ENCODE assay signal across 17 cellular contexts in the genomic region with DNA sequence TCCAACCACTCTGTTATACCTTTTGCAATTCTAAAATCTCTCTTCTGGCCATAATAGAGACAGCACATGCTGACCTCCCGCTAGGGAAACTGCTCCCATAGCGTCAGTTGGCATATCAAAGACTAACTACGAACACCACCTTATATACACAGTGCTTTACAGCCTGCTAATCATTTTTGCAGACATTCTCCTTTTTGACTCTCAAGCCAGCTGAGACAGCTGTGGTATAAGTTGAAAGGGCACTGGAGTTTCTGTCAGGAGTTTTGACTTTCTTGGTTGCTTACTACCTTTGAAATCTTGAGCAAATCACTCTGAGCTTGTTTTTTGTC.
DNase-seq lines count a peak whose midpoint lies in the region; ATAC-seq, FAIRE-seq and TF ChIP-seq lines count a peak whose summit lies in the region.
"Had no signal": no experiment of that assay in that cellular context is flagged by ENCODE, and none has a peak within 500 bp of the region (broad histone marks: within the 10 kb centered on the region; RNA-seq: fewer than 3 reads in every experiment).

No MANE protein-coding gene starts in this region.

- ATAC-seq in GM21723 (IDR thresholded peaks at IDR 0.05; ENCODE audit: unreplicated experiment): peak; percentile 38
- peak; percentile 29 for ATAC-seq in HG03354 (IDR thresholded peaks at IDR 0.05; ENCODE audit: poor library complexity, severe bottlenecking, unreplicated experiment)
- no peak for ATAC-seq in K562
- ATAC-seq in HG02763 (IDR thresholded peaks at IDR 0.05; ENCODE audit: unreplicated experiment): no peak
- no peak for ATAC-seq in pancreas
- ATAC-seq: Right ventricle myocardium inferior had no signal

- H3K36me3 ChIP-seq in K562 (ENCODE audit: control insufficient read depth, insufficient read depth, low read length) (no peaks in the 10 kb centered on the region), pancreas (no peaks in the 10 kb centered on the region)
- H3K36me3 ChIP-seq: ovary, thyroid gland had no signal

- no TSS peak for BruUV-seq in K562 (replicated peaks; lab: Mats Ljungman, UMichigan)

- peaks cover 6 to 22% of the 10 kb centered on the region in 2 experiments; a peak in 3 of 5 replicates for H3K27me3 ChIP-seq in K562 (ENCODE audit: control insufficient read depth in 2 of 2, insufficient read depth in 2 of 2, low read length in 2 of 2)
- H3K27me3 ChIP-seq in pancreas: peaks cover 0 to 4% (median 0%) of the 10 kb centered on the region in 4 donors
- H3K27me3 ChIP-seq: ovary, thyroid gland had no signal

- POLR2A ChIA-PET in K562 (lab: Yijun Ruan, JAX): no interaction called here

- no peaks in the 10 kb centered on the region; a peak in 1 of 5 replicates for H3K4me1 ChIP-seq in K562 (replicated peaks in 1 of 2; ENCODE audit: control insufficient read depth in 2 of 2, insufficient read depth in 2 of 2, low read length in 2 of 2)
- no peaks in the 10 kb centered on the region for H3K4me1 ChIP-seq in pancreas
- H3K4me1 ChIP-seq: thyroid gland had no signal

- no peak for TF ChIP-seq POLR2A in K562 (conservative IDR thresholded peaks at IDR 0.05)

- H3K9me3 ChIP-seq in K562 (replicated peaks; ENCODE audit: control insufficient read depth, insufficient read depth, low read depth, low read length) (no peaks in the 10 kb centered on the region), pancreas (no peaks in the 10 kb centered on the region)
- H3K9me3 ChIP-seq: ovary, thyroid gland had no signal

- no peak overlapping the region for H3K9ac ChIP-seq in K562 (ENCODE audit: insufficient read depth in 1 of 2, low read depth in 2 of 2, low read length in 2 of 2)

- no peak for FAIRE-seq in K562 (lab: Jason Lieb, UNC)
- FAIRE-seq in pancreas (lab: Jason Lieb, UNC): no peak

- peaks cover 4% of the 10 kb centered on the region for H3K27me3 Mint-ChIP-seq in T-helper 1 cell treated with Interleukin-12 subunit alpha and Interleukin-12 subunit beta and Interleukin-4 antibody, amounts not matched to agents 30 μg/mL and 1 μg/mL, for 36 hours (ENCODE audit: low read depth)

- TF ChIP-seq CTCF in K562 (IDR thresholded peaks at IDR 0.05 in 2 of 3, conservative IDR thresholded peaks at IDR 0.05 in 1 of 3; ENCODE audit: insufficient read depth in 2 of 3, low read depth in 1 of 3, low read length in 3 of 3): no peak
- TF ChIP-seq CTCF in pancreas (IDR thresholded peaks at IDR 0.05): no peak

- DNase-seq in T-helper 1 cell: no peak
- no peak for DNase-seq in K562 (ENCODE audit: extremely low read depth in 1 of 4, low spot score in 3 of 4)
- no peak for DNase-seq in pancreas
- DNase-seq in NCI-H524 treated with DMSO at 0.1 percent for 48 hours (lab: John Stamatoyannopoulos, UW): no peak
- DNase-seq: 8988T, COR-L47, dorsolateral prefrontal cortex, NCI-H1436 treated with DMSO at 0.1 percent for 48 hours, ovary, thyroid gland had no signal

- H3K79me2 ChIP-seq in K562 (ENCODE audit: control insufficient read depth, insufficient read depth, low read length): no peaks in the 10 kb centered on the region

- H4K20me1 ChIP-seq in K562 (replicated peaks; ENCODE audit: control insufficient read depth, insufficient read depth, low read length): no peaks in the 10 kb centered on the region

- peak overlapping the region; percentile 43 for H3K27ac Mint-ChIP-seq in T-helper 1 cell treated with Interleukin-12 subunit alpha and Interleukin-12 subunit beta and Interleukin-4 antibody, amounts not matched to agents 30 μg/mL and 1 μg/mL, for 36 hours
- H3K27ac Mint-ChIP-seq: mesothelial cell of epicardium had no signal

- TF ChIP-seq RAD21 in K562 (CRISPR knock-in tag; conservative IDR thresholded peaks at IDR 0.05 in 1 of 2, IDR thresholded peaks at IDR 0.05 in 1 of 2): no peak

- H3K4me3 ChIP-seq in K562 (no peak overlapping the region), pancreas (no peak overlapping the region)
- H3K4me3 ChIP-seq: dorsolateral prefrontal cortex, ovary, thyroid gland had no signal

- intact Hi-C loops in K562 (cut with micrococcal nuclease) (no loop called here), pancreas (cut with DNase I) (no loop called here)

- H3K4me3 Mint-ChIP-seq in T-helper 1 cell treated with Interleukin-12 subunit alpha and Interleukin-12 subunit beta and Interleukin-4 antibody, amounts not matched to agents 30 μg/mL and 1 μg/mL, for 36 hours: no peak overlapping the region
- H3K4me3 Mint-ChIP-seq: activated T-helper 1 cell treated with anti-CD3 and anti-CD28 coated beads, Interleukin-12 subunit alpha, Interleukin-12 subunit beta, Interleukin-2, Interleukin-4 antibody, amounts not matched to agents 30 ng/mL and 10 ng/mL and 1 ng/mL, durations not matched to agents 14 hours and 24 hours and 36 hours; mesothelial cell of epicardium had no signal

- H3K4me2 ChIP-seq in K562 (ENCODE audit: insufficient read depth, low read length): no peak overlapping the region

- TF ChIP-seq EP300 in K562 (IDR thresholded peaks at IDR 0.05; ENCODE audit: low read length): no peak

- peaks cover 16% of the 10 kb centered on the region for H3K4me1 Mint-ChIP-seq in T-helper 1 cell treated with Interleukin-12 subunit alpha and Interleukin-12 subunit beta and Interleukin-4 antibody, amounts not matched to agents 30 μg/mL and 1 μg/mL, for 36 hours (ENCODE audit: low read depth)

- H3K27ac ChIP-seq in K562 (ENCODE audit: extremely low read depth, low read depth, low read length): no peak overlapping the region
- no peak overlapping the region for H3K27ac ChIP-seq in pancreas
- H3K27ac ChIP-seq: ovary, thyroid gland had no signal

- CTCF ChIA-PET in K562 (lab: Yijun Ruan, JAX; ENCODE audit: low intra/inter-chr PET ratio): no interaction called here

- 7% methylated on average over 3 of the region's 3 CpGs for WGBS in K562 (ENCODE audit: insufficient coverage, low coverage, missing lambda C conversion rate)
- 73 to 81% methylated on average over 3 of the region's 3 CpGs for WGBS in pancreas, 2 donors

- no peaks in the 10 kb centered on the region for H3K9me1 ChIP-seq in K562 (ENCODE audit: control insufficient read depth, insufficient read depth, low read length)

- peaks cover 1% of the 10 kb centered on the region for H3K36me3 Mint-ChIP-seq in T-helper 1 cell treated with Interleukin-12 subunit alpha and Interleukin-12 subunit beta and Interleukin-4 antibody, amounts not matched to agents 30 μg/mL and 1 μg/mL, for 36 hours (ENCODE audit: low read depth)

- peaks cover 5% of the 10 kb centered on the region for H3K9me3 Mint-ChIP-seq in T-helper 1 cell treated with Interleukin-12 subunit alpha and Interleukin-12 subunit beta and Interleukin-4 antibody, amounts not matched to agents 30 μg/mL and 1 μg/mL, for 36 hours

- H2AFZ ChIP-seq in K562 (ENCODE audit: low read depth, low read length): no peak overlapping the region

- in situ Hi-C loops in K562 (cut with MboI): no loop called here

TF ChIP-seq in K562, 482 proteins besides CTCF, POLR2A, EP300 and RAD21:
- TF ChIP-seq CEBPG (CRISPR knock-in tag; IDR thresholded peaks at IDR 0.05): no peak
- peak in 1 of 2 experiments; percentile 54; a peak in 2 of 4 replicates for TF ChIP-seq CEBPG (tag; conservative IDR thresholded peaks at IDR 0.05 in 1 of 2, IDR thresholded peaks at IDR 0.05 in 1 of 2)
- no peak for TF ChIP-seq NR2C2 (CRISPR knock-in tag; IDR thresholded peaks at IDR 0.05)
- TF ChIP-seq NR2C2 (tag; IDR thresholded peaks at IDR 0.05): peak; percentile 38; the same call in 1 of the 2 replicates
- TF ChIP-seq U2AF1 (optimal IDR thresholded peaks at IDR 0.05; ENCODE audit: low read depth, low read length): no peak
- TF ChIP-seq ZNF589 (CRISPR knock-in tag; IDR thresholded peaks at IDR 0.05; ENCODE audit: low read depth): peak; percentile 20; the same call in 1 of the 2 replicates
- TF ChIP-seq ZFP36 (IDR thresholded peaks at IDR 0.05; ENCODE audit: low read depth, low read length, partially characterized antibody): no peak
- 0 out of 2 replicates have a peak, but pooled peaks have one; percentile 17 for TF ChIP-seq ZNF197 (CRISPR knock-in tag; IDR thresholded peaks at IDR 0.05; ENCODE audit: low read depth)
- TF ChIP-seq L3MBTL2 (IDR thresholded peaks at IDR 0.05): 0 out of 2 replicates have a peak, but pooled peaks have one; percentile 14
- no peak for TF ChIP-seq ZNF140 (CRISPR knock-in tag; IDR thresholded peaks at IDR 0.05)
- 0 out of 2 replicates have a peak, but pooled peaks have one; percentile 61 for TF ChIP-seq ZNF584 (CRISPR knock-in tag; IDR thresholded peaks at IDR 0.05; ENCODE audit: low read depth)
- TF ChIP-seq TGIF2 (CRISPR knock-in tag; IDR thresholded peaks at IDR 0.05): no peak
- TF ChIP-seq TOE1 (IDR thresholded peaks at IDR 0.05; ENCODE audit: borderline replicate concordance): no peak
- TF ChIP-seq TOE1 (CRISPR knock-in tag; IDR thresholded peaks at IDR 0.05; ENCODE audit: borderline replicate concordance, low read depth): no peak
TF ChIP-seq in K562: peak in this region for 6.

Comparison
In these comparisons a context has a peak if more than half of its experiments do, and no peak if none do; other contexts are left out.
1. ATAC-seq: peak in GM21723 (single experiment) and HG03354 (single experiment); none in K562 (single experiment), HG02763 (single experiment) and pancreas (0 of 4).